In genomic region chr12:123601602-123602489, GRCh38 we compare ENCODE assay signal across 1 cellular context.
TF ChIP-seq lines count a peak whose summit lies in the region.

A gene with protein sequence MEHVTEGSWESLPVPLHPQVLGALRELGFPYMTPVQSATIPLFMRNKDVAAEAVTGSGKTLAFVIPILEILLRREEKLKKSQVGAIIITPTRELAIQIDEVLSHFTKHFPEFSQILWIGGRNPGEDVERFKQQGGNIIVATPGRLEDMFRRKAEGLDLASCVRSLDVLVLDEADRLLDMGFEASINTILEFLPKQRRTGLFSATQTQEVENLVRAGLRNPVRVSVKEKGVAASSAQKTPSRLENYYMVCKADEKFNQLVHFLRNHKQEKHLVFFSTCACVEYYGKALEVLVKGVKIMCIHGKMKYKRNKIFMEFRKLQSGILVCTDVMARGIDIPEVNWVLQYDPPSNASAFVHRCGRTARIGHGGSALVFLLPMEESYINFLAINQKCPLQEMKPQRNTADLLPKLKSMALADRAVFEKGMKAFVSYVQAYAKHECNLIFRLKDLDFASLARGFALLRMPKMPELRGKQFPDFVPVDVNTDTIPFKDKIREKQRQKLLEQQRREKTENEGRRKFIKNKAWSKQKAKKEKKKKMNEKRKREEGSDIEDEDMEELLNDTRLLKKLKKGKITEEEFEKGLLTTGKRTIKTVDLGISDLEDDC (plus strand): TSS chr12:123602099. CDS start chr12:123602149, 50 bp downstream.

TF ChIP-seq in HepG2, 621 proteins besides CTCF, POLR2A, EP300 and RAD21 (continued from another document and continues in another):
- TF ChIP-seq, protein P1, sequence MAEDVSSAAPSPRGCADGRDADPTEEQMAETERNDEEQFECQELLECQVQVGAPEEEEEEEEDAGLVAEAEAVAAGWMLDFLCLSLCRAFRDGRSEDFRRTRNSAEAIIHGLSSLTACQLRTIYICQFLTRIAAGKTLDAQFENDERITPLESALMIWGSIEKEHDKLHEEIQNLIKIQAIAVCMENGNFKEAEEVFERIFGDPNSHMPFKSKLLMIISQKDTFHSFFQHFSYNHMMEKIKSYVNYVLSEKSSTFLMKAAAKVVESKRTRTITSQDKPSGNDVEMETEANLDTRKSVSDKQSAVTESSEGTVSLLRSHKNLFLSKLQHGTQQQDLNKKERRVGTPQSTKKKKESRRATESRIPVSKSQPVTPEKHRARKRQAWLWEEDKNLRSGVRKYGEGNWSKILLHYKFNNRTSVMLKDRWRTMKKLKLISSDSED (CRISPR knock-in tag; IDR thresholded peaks at IDR 0.05) = no peak; the same call in 1 of the 2 replicates
- peak; percentile 49; the same call in 1 of the 2 replicates for TF ChIP-seq JUNB (CRISPR knock-in tag; IDR thresholded peaks at IDR 0.05; ENCODE audit: borderline replicate concordance)
- TF ChIP-seq NCOA5 (CRISPR knock-in tag; IDR thresholded peaks at IDR 0.05) = no peak
- no peak; the same call in 1 of the 2 replicates for TF ChIP-seq XBP1 (CRISPR knock-in tag; IDR thresholded peaks at IDR 0.05)
- TF ChIP-seq, protein P2, sequence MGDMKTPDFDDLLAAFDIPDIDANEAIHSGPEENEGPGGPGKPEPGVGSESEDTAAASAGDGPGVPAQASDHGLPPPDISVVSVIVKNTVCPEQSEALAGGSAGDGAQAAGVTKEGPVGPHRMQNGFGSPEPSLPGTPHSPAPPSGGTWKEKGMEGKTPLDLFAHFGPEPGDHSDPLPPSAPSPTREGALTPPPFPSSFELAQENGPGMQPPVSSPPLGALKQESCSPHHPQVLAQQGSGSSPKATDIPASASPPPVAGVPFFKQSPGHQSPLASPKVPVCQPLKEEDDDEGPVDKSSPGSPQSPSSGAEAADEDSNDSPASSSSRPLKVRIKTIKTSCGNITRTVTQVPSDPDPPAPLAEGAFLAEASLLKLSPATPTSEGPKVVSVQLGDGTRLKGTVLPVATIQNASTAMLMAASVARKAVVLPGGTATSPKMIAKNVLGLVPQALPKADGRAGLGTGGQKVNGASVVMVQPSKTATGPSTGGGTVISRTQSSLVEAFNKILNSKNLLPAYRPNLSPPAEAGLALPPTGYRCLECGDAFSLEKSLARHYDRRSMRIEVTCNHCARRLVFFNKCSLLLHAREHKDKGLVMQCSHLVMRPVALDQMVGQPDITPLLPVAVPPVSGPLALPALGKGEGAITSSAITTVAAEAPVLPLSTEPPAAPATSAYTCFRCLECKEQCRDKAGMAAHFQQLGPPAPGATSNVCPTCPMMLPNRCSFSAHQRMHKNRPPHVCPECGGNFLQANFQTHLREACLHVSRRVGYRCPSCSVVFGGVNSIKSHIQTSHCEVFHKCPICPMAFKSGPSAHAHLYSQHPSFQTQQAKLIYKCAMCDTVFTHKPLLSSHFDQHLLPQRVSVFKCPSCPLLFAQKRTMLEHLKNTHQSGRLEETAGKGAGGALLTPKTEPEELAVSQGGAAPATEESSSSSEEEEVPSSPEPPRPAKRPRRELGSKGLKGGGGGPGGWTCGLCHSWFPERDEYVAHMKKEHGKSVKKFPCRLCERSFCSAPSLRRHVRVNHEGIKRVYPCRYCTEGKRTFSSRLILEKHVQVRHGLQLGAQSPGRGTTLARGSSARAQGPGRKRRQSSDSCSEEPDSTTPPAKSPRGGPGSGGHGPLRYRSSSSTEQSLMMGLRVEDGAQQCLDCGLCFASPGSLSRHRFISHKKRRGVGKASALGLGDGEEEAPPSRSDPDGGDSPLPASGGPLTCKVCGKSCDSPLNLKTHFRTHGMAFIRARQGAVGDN (CRISPR knock-in tag; IDR thresholded peaks at IDR 0.05) = peak; percentile 99
- TF ChIP-seq SIN3B (IDR thresholded peaks at IDR 0.05; ENCODE audit: low read length) = peak; percentile 99
- TF ChIP-seq, protein P3, sequence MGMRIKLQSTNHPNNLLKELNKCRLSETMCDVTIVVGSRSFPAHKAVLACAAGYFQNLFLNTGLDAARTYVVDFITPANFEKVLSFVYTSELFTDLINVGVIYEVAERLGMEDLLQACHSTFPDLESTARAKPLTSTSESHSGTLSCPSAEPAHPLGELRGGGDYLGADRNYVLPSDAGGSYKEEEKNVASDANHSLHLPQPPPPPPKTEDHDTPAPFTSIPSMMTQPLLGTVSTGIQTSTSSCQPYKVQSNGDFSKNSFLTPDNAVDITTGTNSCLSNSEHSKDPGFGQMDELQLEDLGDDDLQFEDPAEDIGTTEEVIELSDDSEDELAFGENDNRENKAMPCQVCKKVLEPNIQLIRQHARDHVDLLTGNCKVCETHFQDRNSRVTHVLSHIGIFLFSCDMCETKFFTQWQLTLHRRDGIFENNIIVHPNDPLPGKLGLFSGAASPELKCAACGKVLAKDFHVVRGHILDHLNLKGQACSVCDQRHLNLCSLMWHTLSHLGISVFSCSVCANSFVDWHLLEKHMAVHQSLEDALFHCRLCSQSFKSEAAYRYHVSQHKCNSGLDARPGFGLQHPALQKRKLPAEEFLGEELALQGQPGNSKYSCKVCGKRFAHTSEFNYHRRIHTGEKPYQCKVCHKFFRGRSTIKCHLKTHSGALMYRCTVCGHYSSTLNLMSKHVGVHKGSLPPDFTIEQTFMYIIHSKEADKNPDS (CRISPR knock-in tag; IDR thresholded peaks at IDR 0.05) = peak; percentile 70
- TF ChIP-seq SOX5 (CRISPR knock-in tag; IDR thresholded peaks at IDR 0.05; ENCODE audit: borderline replicate concordance) = peak; percentile 50; the same call in 1 of the 2 replicates
- 0 out of 2 replicates have a peak, but pooled peaks have one; percentile 19 for TF ChIP-seq HMG20A (CRISPR knock-in tag; IDR thresholded peaks at IDR 0.05; ENCODE audit: borderline replicate concordance)
- TF ChIP-seq, protein P4, sequence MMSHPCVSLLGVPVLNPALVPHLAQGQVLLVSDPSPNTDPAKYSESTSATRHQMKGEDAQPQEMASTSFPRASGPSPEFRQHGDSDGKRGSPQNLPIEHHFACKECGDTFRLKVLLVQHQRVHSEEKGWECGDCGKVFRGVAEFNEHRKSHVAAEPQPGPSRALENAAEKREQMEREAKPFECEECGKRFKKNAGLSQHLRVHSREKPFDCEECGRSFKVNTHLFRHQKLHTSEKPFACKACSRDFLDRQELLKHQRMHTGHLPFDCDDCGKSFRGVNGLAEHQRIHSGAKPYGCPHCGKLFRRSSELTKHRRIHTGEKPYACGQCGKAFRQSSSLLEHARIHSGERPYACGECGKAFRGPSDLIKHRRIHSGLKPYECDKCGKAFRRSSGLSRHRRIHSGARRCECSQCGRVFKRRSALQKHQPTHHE (CRISPR knock-in tag; IDR thresholded peaks at IDR 0.05; ENCODE audit: borderline replicate concordance) = peak; percentile 88
- peak; percentile 92 for TF ChIP-seq POLR2AphosphoS5 (IDR thresholded peaks at IDR 0.05; ENCODE audit: low read depth, low read length)
- peak; percentile 68; the same call in 1 of the 2 replicates for TF ChIP-seq CREM (IDR thresholded peaks at IDR 0.05)
- peak; percentile 65; the same call in 1 of the 2 replicates for TF ChIP-seq CREM (CRISPR knock-in tag; IDR thresholded peaks at IDR 0.05)
- TF ChIP-seq ZNF34 (CRISPR knock-in tag; IDR thresholded peaks at IDR 0.05; ENCODE audit: borderline replicate concordance) = peak; percentile 97
- TF ChIP-seq ZZZ3 (CRISPR knock-in tag; IDR thresholded peaks at IDR 0.05; ENCODE audit: borderline replicate concordance) = peak; percentile 84; the same call in 1 of the 2 replicates
- peak; percentile 98 for TF ChIP-seq ZNF547 (CRISPR knock-in tag; IDR thresholded peaks at IDR 0.05)
- TF ChIP-seq ZFX (CRISPR knock-in tag; IDR thresholded peaks at IDR 0.05; ENCODE audit: low read depth) = peak; percentile 90
- peak; percentile 21; the same call in 1 of the 2 replicates for TF ChIP-seq ZBTB46 (CRISPR knock-in tag; IDR thresholded peaks at IDR 0.05; ENCODE audit: borderline replicate concordance)
- no peak for TF ChIP-seq SIX4 (CRISPR knock-in tag; IDR thresholded peaks at IDR 0.05)
- TF ChIP-seq EZH2 (conservative IDR thresholded peaks at IDR 0.05; ENCODE audit: low read depth, low read length) = no peak
- TF ChIP-seq ZNF282 (IDR thresholded peaks at IDR 0.05; ENCODE audit: partially characterized antibody) = no peak
- TF ChIP-seq ZNF430 (CRISPR knock-in tag; IDR thresholded peaks at IDR 0.05) = peak; percentile 82; the same call in 1 of the 2 replicates
- peak; percentile 91; the same call in 1 of the 2 replicates for TF ChIP-seq ZNF510 (CRISPR knock-in tag; IDR thresholded peaks at IDR 0.05; ENCODE audit: low read depth)
- TF ChIP-seq ZNF563 (CRISPR knock-in tag; IDR thresholded peaks at IDR 0.05) = peak; percentile 93
- TF ChIP-seq SOX6 (IDR thresholded peaks at IDR 0.05) = no peak
- TF ChIP-seq SOX6 (CRISPR knock-in tag; IDR thresholded peaks at IDR 0.05) = peak; percentile 81; the same call in 1 of the 2 replicates
- TF ChIP-seq HOXD1 (CRISPR knock-in tag; IDR thresholded peaks at IDR 0.05) = no peak; the same call in 1 of the 2 replicates
- no peak for TF ChIP-seq ZC3H4 (CRISPR knock-in tag; IDR thresholded peaks at IDR 0.05; ENCODE audit: borderline replicate concordance)
- TF ChIP-seq TCF12 (IDR thresholded peaks at IDR 0.05) = no peak
- TF ChIP-seq TCF12 (CRISPR knock-in tag; IDR thresholded peaks at IDR 0.05) = peak; percentile 69; the same call in 1 of the 2 replicates
- TF ChIP-seq TGIF2 (CRISPR knock-in tag; IDR thresholded peaks at IDR 0.05) = peak; percentile 96
- no peak for TF ChIP-seq ZNF660 (CRISPR knock-in tag; IDR thresholded peaks at IDR 0.05; ENCODE audit: borderline replicate concordance, low read depth)
- TF ChIP-seq ZNF619 (CRISPR knock-in tag; IDR thresholded peaks at IDR 0.05) = peak; percentile 81; the same call in 1 of the 2 replicates
- TF ChIP-seq GATAD1 (CRISPR knock-in tag; IDR thresholded peaks at IDR 0.05) = peak; percentile 100
- TF ChIP-seq ZNF263 (CRISPR knock-in tag; IDR thresholded peaks at IDR 0.05) = 0 out of 2 replicates have a peak, but pooled peaks have one; percentile 46
- TF ChIP-seq STAG1 (CRISPR knock-in tag; IDR thresholded peaks at IDR 0.05) = peak; percentile 81
- TF ChIP-seq, protein P5, sequence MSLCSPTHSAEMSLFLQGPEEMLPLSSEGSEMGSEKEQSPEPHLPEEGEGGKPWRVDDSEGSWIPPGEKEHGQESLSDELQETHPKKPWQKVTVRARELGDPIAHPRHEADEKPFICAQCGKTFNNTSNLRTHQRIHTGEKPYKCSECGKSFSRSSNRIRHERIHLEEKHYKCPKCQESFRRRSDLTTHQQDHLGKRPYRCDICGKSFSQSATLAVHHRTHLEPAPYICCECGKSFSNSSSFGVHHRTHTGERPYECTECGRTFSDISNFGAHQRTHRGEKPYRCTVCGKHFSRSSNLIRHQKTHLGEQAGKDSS (CRISPR knock-in tag; IDR thresholded peaks at IDR 0.05; ENCODE audit: borderline replicate concordance, low read depth) = peak; percentile 93; the same call in 1 of the 2 replicates
- TF ChIP-seq ZSCAN29 (CRISPR knock-in tag; conservative IDR thresholded peaks at IDR 0.05) = peak; percentile 88
- TF ChIP-seq ZNF670 (CRISPR knock-in tag; IDR thresholded peaks at IDR 0.05; ENCODE audit: borderline replicate concordance) = peak; percentile 98
- TF ChIP-seq ZNF468 (CRISPR knock-in tag; IDR thresholded peaks at IDR 0.05) = 0 out of 2 replicates have a peak, but pooled peaks have one; percentile 27
- peak; percentile 81; the same call in 1 of the 2 replicates for TF ChIP-seq BATF2 (CRISPR knock-in tag; IDR thresholded peaks at IDR 0.05)
- no peak for TF ChIP-seq NFRKB (IDR thresholded peaks at IDR 0.05)
- peak; percentile 68; the same call in 1 of the 2 replicates for TF ChIP-seq ZNF44 (CRISPR knock-in tag; IDR thresholded peaks at IDR 0.05)
- TF ChIP-seq ISX (CRISPR knock-in tag; conservative IDR thresholded peaks at IDR 0.05) = no peak
- no peak for TF ChIP-seq ADNP (CRISPR knock-in tag; IDR thresholded peaks at IDR 0.05)
- peak; percentile 72; the same call in 1 of the 2 replicates for TF ChIP-seq PHF21A (CRISPR knock-in tag; IDR thresholded peaks at IDR 0.05)
- TF ChIP-seq HDAC1 (CRISPR knock-in tag; IDR thresholded peaks at IDR 0.05) = peak; percentile 100
- peak; percentile 92; the same call in 1 of the 2 replicates for TF ChIP-seq ZNF343 (CRISPR knock-in tag; IDR thresholded peaks at IDR 0.05)
- TF ChIP-seq ZGPAT (CRISPR knock-in tag; IDR thresholded peaks at IDR 0.05) = peak; percentile 99
- no peak for TF ChIP-seq ATRX (CRISPR knock-in tag; IDR thresholded peaks at IDR 0.05; ENCODE audit: borderline replicate concordance)
- TF ChIP-seq, protein P6, sequence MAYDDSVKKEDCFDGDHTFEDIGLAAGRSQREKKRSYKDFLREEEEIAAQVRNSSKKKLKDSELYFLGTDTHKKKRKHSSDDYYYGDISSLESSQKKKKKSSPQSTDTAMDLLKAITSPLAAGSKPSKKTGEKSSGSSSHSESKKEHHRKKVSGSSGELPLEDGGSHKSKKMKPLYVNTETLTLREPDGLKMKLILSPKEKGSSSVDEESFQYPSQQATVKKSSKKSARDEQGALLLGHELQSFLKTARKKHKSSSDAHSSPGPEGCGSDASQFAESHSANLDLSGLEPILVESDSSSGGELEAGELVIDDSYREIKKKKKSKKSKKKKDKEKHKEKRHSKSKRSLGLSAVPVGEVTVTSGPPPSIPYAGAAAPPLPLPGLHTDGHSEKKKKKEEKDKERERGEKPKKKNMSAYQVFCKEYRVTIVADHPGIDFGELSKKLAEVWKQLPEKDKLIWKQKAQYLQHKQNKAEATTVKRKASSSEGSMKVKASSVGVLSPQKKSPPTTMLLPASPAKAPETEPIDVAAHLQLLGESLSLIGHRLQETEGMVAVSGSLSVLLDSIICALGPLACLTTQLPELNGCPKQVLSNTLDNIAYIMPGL (CRISPR knock-in tag; IDR thresholded peaks at IDR 0.05; ENCODE audit: borderline replicate concordance in 1 of 2, low read depth in 1 of 2) = peak; percentile 96 to 99
- TF ChIP-seq ZNF746 (CRISPR knock-in tag; IDR thresholded peaks at IDR 0.05) = no peak; the same call in 1 of the 2 replicates
